Comparison of ENCODE assay signal across 22 cellular contexts in genomic region chr9:137900584-137901310, GRCh38. TPM values are rescaled to one million over a fixed set of nuclear protein-coding genes. Genes with fewer than 3 reads are reported as not detected.
"Had no signal": no experiment of that assay in that cellular context is flagged by ENCODE, and none has a peak within 500 bp of the region (broad histone marks: within the 10 kb centered on the region; RNA-seq: fewer than 3 reads in every experiment).

No MANE protein-coding gene starts in this region.

- H3K27ac Mint-ChIP-seq: activated naive CD4-positive, alpha-beta T cell treated with anti-CD3 and anti-CD28 coated beads for 36 hours; activated T-helper 17 cell treated with anti-CD3 and anti-CD28 coated beads, Interleukin-2, amount 50 U/mL, for 72 hours; stimulated activated effector memory CD8-positive, alpha-beta T cell treated with anti-CD3 and anti-CD28 coated beads, Interleukin-12 subunit alpha, Interleukin-12 subunit beta, amount 100 ng/mL, for 72 hours; T-cell; T-helper 2 cell treated with Interferon-gamma antibody and Interleukin-4, amounts not matched to agents 5 μg/mL and 100 μg/mL, for 36 hours had no signal

- FAIRE-seq: islet of Langerhans, small intestine had no signal

- DNase-seq: activated CD4-positive, alpha-beta T cell treated with anti-CD3 and anti-CD28 coated beads for 1 hour; activated naive CD4-positive, alpha-beta T cell treated with anti-CD3 and anti-CD28 coated beads for 36 hours; activated T-cell treated with anti-CD3 and anti-CD28 coated beads, Interleukin-2, amount 50 U/mL, for 1 hour; amygdala; heart left ventricle; left cardiac atrium; mesenchymal stem cell; mucosa of descending colon; small intestine; stimulated activated CD4-positive, alpha-beta T cell treated with anti-CD3 and anti-CD28 coated beads, Interleukin-2, amount 100 ng/mL, for 24 hours; T-cell; transverse colon; WERI-Rb-1 had no signal

- H3K9me3 Mint-ChIP-seq: activated T-helper 17 cell treated with anti-CD3 and anti-CD28 coated beads, Interleukin-2, amount 50 U/mL, for 72 hours; neural crest cell; T-helper 2 cell treated with Interferon-gamma antibody and Interleukin-4, amounts not matched to agents 5 μg/mL and 100 μg/mL, for 36 hours had no signal

- H3K27ac ChIP-seq: epithelial cell of prostate, heart left ventricle, transverse colon, WERI-Rb-1 had no signal

- H3K36me3 ChIP-seq: heart left ventricle, transverse colon, WERI-Rb-1 had no signal

- H3K36me3 Mint-ChIP-seq: stimulated activated effector memory CD8-positive, alpha-beta T cell treated with anti-CD3 and anti-CD28 coated beads, Interleukin-12 subunit alpha, Interleukin-12 subunit beta, amount 100 ng/mL, for 72 hours; T-cell had no signal

- ATAC-seq: activated T-helper 17 cell treated with anti-CD3 and anti-CD28 coated beads, Interleukin-2, amount 50 U/mL, for 72 hours; heart left ventricle; left cardiac atrium; mucosa of descending colon; sciatic nerve; T-cell had no signal

- H3K4me3 ChIP-seq: heart left ventricle, mucosa of descending colon, transverse colon had no signal

- H3K4me1 ChIP-seq: heart left ventricle, transverse colon had no signal

- H3K9me3 ChIP-seq: mucosa of descending colon, transverse colon had no signal

RNA-seq across cellular contexts. Expression of gene CACNA1B, which starts 23.2 kb away (rescaled TPM):
- total RNA-seq: lower leg skin, omental fat pad had no signal
